In genomic region chr2:56806924-56807323, GRCh38 we compare ENCODE assay signal across 17 cellular contexts.
A peak's percentile ranks its signal among the peaks of the same experiment; 100 is the strongest.
DNase-seq lines count a peak whose midpoint lies in the region; ATAC-seq, FAIRE-seq and TF ChIP-seq lines count a peak whose summit lies in the region.
"Had no signal": no experiment of that assay in that cellular context is flagged by ENCODE, and none has a peak within 500 bp of the region (broad histone marks: within the 10 kb centered on the region; RNA-seq: fewer than 3 reads in every experiment).

No MANE protein-coding gene starts in this region.

- no peaks in the 10 kb centered on the region for H4K20me1 ChIP-seq in GM12878 (ENCODE audit: control insufficient read depth, insufficient read depth)

- SMC1A ChIA-PET in GM12878 (lab: Charles Lee; ENCODE audit: uncharacterized antibody, unreplicated experiment), result no interaction called here

- no peaks in the 10 kb centered on the region for H3K36me3 ChIP-seq in GM12878 (ENCODE audit: control insufficient read depth in 2 of 2, insufficient read depth in 2 of 2, low read length in 1 of 2)

- DNase-seq in A549 (ENCODE audit: low read depth in 1 of 2, low spot score in 1 of 2) (peak in 1 of 2 experiments; percentile 22), LoVo (ENCODE audit: low spot score) (peak; percentile 15), GM12878 (ENCODE audit: low read depth, low spot score) (no peak), foreskin keratinocyte (peak in 1 of 2 donors; percentile 41), NCI-H2196 treated with DMSO at 0.1 percent for 48 hours (lab: John Stamatoyannopoulos, UW; ENCODE audit: unreplicated experiment) (no peak), amygdala (lab: John Stamatoyannopoulos, UW) (no peak), omental fat pad (ENCODE audit: low spot score) (no peak)
- DNase-seq: C1 segment of cervical spinal cord; CD4-positive, alpha-beta T cell; DMS79; H7 had no signal

- CTCF ChIA-PET in A549 (lab: Yijun Ruan, JAX), result no interaction called here
- CTCF ChIA-PET in GM12878 (lab: Yijun Ruan, JAX), result interaction anchor here (0.5 kb wide), 1 partner anchor 71 kb away, joined by 3 read pairs; no protein-coding TSS in a partner anchor

- TF ChIP-seq EP300 in A549 (IDR thresholded peaks at IDR 0.05) (no peak; a peak in 1 of 5 replicates), GM12878 (IDR thresholded peaks at IDR 0.05; ENCODE audit: borderline replicate concordance in 1 of 2, control insufficient read depth in 1 of 2, low read depth in 2 of 2, low read length in 2 of 2) (no peak)

- intact Hi-C loops in GM12878 (cut with micrococcal nuclease; ENCODE audit: unreplicated experiment), result no loop called here

- 0% methylated on average over 1 of the region's 1 CpG for WGBS in A549 (ENCODE audit: missing lambda C conversion rate)
- 73% methylated on average over 1 of the region's 1 CpG for WGBS in GM12878 (ENCODE audit: insufficient coverage, insufficient replicate concordance, low lambda C conversion rate, missing lambda C conversion rate)

- no peak for TF ChIP-seq CTCF in A549 (IDR thresholded peaks at IDR 0.05)
- no peak for TF ChIP-seq CTCF in GM12878 (IDR thresholded peaks at IDR 0.05 in 2 of 3, conservative IDR thresholded peaks at IDR 0.05 in 1 of 3; ENCODE audit: control insufficient read depth in 2 of 3, extremely low read depth in 1 of 3, insufficient read depth in 1 of 3, low read depth in 3 of 3, low read length in 3 of 3)
- TF ChIP-seq CTCF in foreskin keratinocyte (conservative IDR thresholded peaks at IDR 0.05), result no peak
- TF ChIP-seq CTCF in omental fat pad (IDR thresholded peaks at IDR 0.05), result no peak

- H3K27ac ChIP-seq in A549, result peak overlapping the region in 1 of 2 experiments; percentile 63; a peak in 3 of 6 replicates
- H3K27ac ChIP-seq in GM12878 (ENCODE audit: control insufficient read depth, insufficient read depth), result no peak overlapping the region
- H3K27ac ChIP-seq in foreskin keratinocyte, result no peak overlapping the region

- H3K4me1 ChIP-seq in A549, result peaks cover 16% of the 10 kb centered on the region
- no peaks in the 10 kb centered on the region for H3K4me1 ChIP-seq in GM12878 (ENCODE audit: control insufficient read depth, insufficient read depth, low read length)
- peaks cover under 1% of the 10 kb centered on the region for H3K4me1 ChIP-seq in foreskin keratinocyte

- RAD21 ChIA-PET in GM12878 (lab: Charles Lee; ENCODE audit: unreplicated experiment), result no interaction called here

- H3K4me3 ChIP-seq in A549 (no peak overlapping the region), GM12878 (no peak overlapping the region)
- H3K4me3 ChIP-seq: GM23338 had no signal

- H3K9me3 ChIP-seq in A549, result no peaks in the 10 kb centered on the region
- no peaks in the 10 kb centered on the region for H3K9me3 ChIP-seq in GM12878 (replicated peaks; ENCODE audit: control insufficient read depth, insufficient read depth, low read length)

- ATAC-seq in A549 (no peak), GM12878 (no peak), foreskin keratinocyte (peak; percentile 39), HG02884 (IDR thresholded peaks at IDR 0.05; ENCODE audit: unreplicated experiment) (no peak), omental fat pad (ENCODE audit: low FRiP score) (no peak)
- ATAC-seq: GM23338, HepG2 had no signal

- peak; percentile 23 for FAIRE-seq in A549 (lab: Jason Lieb, UNC)
- peak; percentile 18 for FAIRE-seq in GM12878 (lab: Jason Lieb, UNC)
- FAIRE-seq: G401.6, GM12892, HepG2, HTR-8/SVneo had no signal

- TF ChIP-seq RAD21 in A549 (conservative IDR thresholded peaks at IDR 0.05 in 1 of 2, IDR thresholded peaks at IDR 0.05 in 1 of 2) (no peak), GM12878 (IDR thresholded peaks at IDR 0.05; ENCODE audit: insufficient read depth, low read depth, low read length) (no peak)

- H3K4me2 ChIP-seq in A549, result peak overlapping the region; percentile 65
- H3K4me2 ChIP-seq in GM12878 (ENCODE audit: control insufficient read depth, insufficient read depth), result no peak overlapping the region
- H3K4me2 ChIP-seq: GM23338 had no signal

- no peak overlapping the region for H2AFZ ChIP-seq in GM12878 (ENCODE audit: control insufficient read depth, low read depth, low read length)
- H2AFZ ChIP-seq: GM23338 had no signal

- no peaks in the 10 kb centered on the region for H3K79me2 ChIP-seq in GM12878 (ENCODE audit: control insufficient read depth, insufficient read depth, low read length)

- H3K27me3 ChIP-seq in GM12878 (replicated peaks in 1 of 2; ENCODE audit: control insufficient read depth in 2 of 2, insufficient read depth in 2 of 2, low read length in 1 of 2) (no peaks in the 10 kb centered on the region), foreskin keratinocyte (no peaks in the 10 kb centered on the region)

- in situ Hi-C loops in GM12878 (cut with MboI), result no loop called here

- BruUV-seq in GM12878 (replicated peaks; lab: Mats Ljungman, UMichigan), result no TSS peak

- POLR2A ChIA-PET in A549 (lab: Yijun Ruan, JAX) (no interaction called here), GM12878 (lab: Charles Lee) (no interaction called here)

- H3K9ac ChIP-seq in GM12878 (ENCODE audit: control insufficient read depth, insufficient read depth, low read length), result no peak overlapping the region

- TF ChIP-seq POLR2A in A549 (IDR thresholded peaks at IDR 0.05; ENCODE audit: low read length) (no peak), GM12878 (IDR thresholded peaks at IDR 0.05; ENCODE audit: low read depth, low read length) (no peak)

TF ChIP-seq in A549, 52 proteins besides CTCF, POLR2A, EP300 and RAD21 (continues in another document):
- TF ChIP-seq CBX8 (IDR thresholded peaks at IDR 0.05), result no peak
- TF ChIP-seq CEBPB (IDR thresholded peaks at IDR 0.05), result peak; percentile 18 to 64; a peak in 2 of 4 replicates
- no peak for TF ChIP-seq HOXB5 (CRISPR knock-in tag; IDR thresholded peaks at IDR 0.05)
- no peak for TF ChIP-seq NR3C1 (IDR thresholded peaks at IDR 0.05)
- TF ChIP-seq PHF8 (IDR thresholded peaks at IDR 0.05; ENCODE audit: borderline replicate concordance, low read depth), result no peak
- TF ChIP-seq HDAC2 (IDR thresholded peaks at IDR 0.05), result no peak
- TF ChIP-seq ESRRA (IDR thresholded peaks at IDR 0.05; ENCODE audit: borderline replicate concordance, low read length), result no peak
- no peak for TF ChIP-seq MAFK (IDR thresholded peaks at IDR 0.05; ENCODE audit: partially characterized antibody)
- 0 out of 2 replicates have a peak, but pooled peaks have one; percentile 37 for TF ChIP-seq FOSL2 (IDR thresholded peaks at IDR 0.05)
- TF ChIP-seq FOSL2 (CRISPR knock-in tag; IDR thresholded peaks at IDR 0.05), result no peak
- peak; percentile 33; the same call in 1 of the 2 replicates for TF ChIP-seq GATA3 (IDR thresholded peaks at IDR 0.05; ENCODE audit: borderline replicate concordance)
- TF ChIP-seq KDM1A (IDR thresholded peaks at IDR 0.05; ENCODE audit: low read depth), result no peak
- TF ChIP-seq FOXS1 (CRISPR knock-in tag; IDR thresholded peaks at IDR 0.05), result no peak
- peak; percentile 51; the same call in 1 of the 2 replicates for TF ChIP-seq JUNB (IDR thresholded peaks at IDR 0.05)

TF ChIP-seq in GM12878, 131 proteins besides CTCF, POLR2A, EP300 and RAD21 (continues in another document):
- TF ChIP-seq POU2F2 (IDR thresholded peaks at IDR 0.05; ENCODE audit: borderline replicate concordance, low read depth, low read length) (no peak), CHD4 (IDR thresholded peaks at IDR 0.05) (no peak), E2F8 (IDR thresholded peaks at IDR 0.05; ENCODE audit: low read depth, partially characterized antibody) (no peak), SUPT20H (IDR thresholded peaks at IDR 0.05; ENCODE audit: borderline replicate concordance, control insufficient read depth, low read depth, low read length) (no peak), SREBF2 (IDR thresholded peaks at IDR 0.05; ENCODE audit: low read length) (no peak), MYC (IDR thresholded peaks at IDR 0.05; ENCODE audit: insufficient read depth, insufficient read length, insufficient replicate concordance, low read length, severe bottlenecking) (no peak), IKZF2 (IDR thresholded peaks at IDR 0.05) (no peak), GABPA (IDR thresholded peaks at IDR 0.05; ENCODE audit: low read depth) (no peak), RFX5 (IDR thresholded peaks at IDR 0.05; ENCODE audit: low read depth, low read length) (no peak), ZNF207 (IDR thresholded peaks at IDR 0.05; ENCODE audit: borderline replicate concordance) (no peak), MTA3 (IDR thresholded peaks at IDR 0.05; ENCODE audit: borderline replicate concordance, low read length) (no peak), RELA (IDR thresholded peaks at IDR 0.05; ENCODE audit: borderline replicate concordance, partially characterized antibody) (no peak), ATF3 (IDR thresholded peaks at IDR 0.05; ENCODE audit: borderline replicate concordance, extremely low read depth, low read depth, low read length) (no peak)

Comparison
In these comparisons a context has a peak if more than half of its experiments do, and no peak if none do; other contexts are left out.
1. Of the 24 proteins assayed by ChIP-seq in both GM12878 and A549: peak only in GM12878: none; only in A549: CEBPB and JUNB; in both: none; in neither: 22.